ENCODE assay signal across 8 cellular contexts in genomic region chr17:48106802-48107136, GRCh38. TPM values are rescaled to one million over a fixed set of nuclear protein-coding genes. Genes with fewer than 3 reads are reported as not detected.
DNase-seq lines count a peak whose midpoint lies in the region; ATAC-seq and TF ChIP-seq lines count a peak whose summit lies in the region.

No MANE protein-coding gene starts in this region.

- DNase-seq in NT2/D1 (ENCODE audit: low read depth, low spot score) (no peak), neural crest cell (ENCODE audit: low read depth, low spot score) (no peak), NCI-H2227 (lab: John Stamatoyannopoulos, UW; ENCODE audit: unreplicated experiment) (no peak), CD1c-positive myeloid dendritic cell (ENCODE audit: extremely low spot score) (no peak), nucleus accumbens (lab: John Stamatoyannopoulos, UW) (no peak)
- no peak for DNase-seq in effector memory CD8-positive, alpha-beta T cell

- ATAC-seq in effector memory CD8-positive, alpha-beta T cell (replicated peaks) = no peak
- no peak for ATAC-seq in HG02610 (IDR thresholded peaks at IDR 0.05; ENCODE audit: unreplicated experiment)

- H3K9me3 ChIP-seq in BLaER1 (peaks cover 11% of the 10 kb centered on the region; the same call in 1 of the 2 replicates), NT2/D1 (ENCODE audit: insufficient read depth, low read length) (peaks cover 7% of the 10 kb centered on the region; the same call in 1 of the 2 replicates)

- H3K4me3 Mint-ChIP-seq in effector memory CD8-positive, alpha-beta T cell = peak overlapping the region; percentile 92 to 98
- peak overlapping the region; percentile 97 for H3K4me3 Mint-ChIP-seq in neural crest cell

- TF ChIP-seq CTCF in neural crest cell (conservative IDR thresholded peaks at IDR 0.05) = no peak

- H3K4me3 ChIP-seq in BLaER1 (peak overlapping the region; percentile 77), NT2/D1 (ENCODE audit: insufficient read length, low read depth) (peak overlapping the region; percentile 84)

- H3K9me3 Mint-ChIP-seq in effector memory CD8-positive, alpha-beta T cell = no peaks in the 10 kb centered on the region
- peaks cover 3% of the 10 kb centered on the region for H3K9me3 Mint-ChIP-seq in neural crest cell

- peak overlapping the region; percentile 93 to 96 for H3K27ac Mint-ChIP-seq in effector memory CD8-positive, alpha-beta T cell
- no peak overlapping the region for H3K27ac Mint-ChIP-seq in neural crest cell (ENCODE audit: unreplicated experiment)

- no peaks in the 10 kb centered on the region for H3K27me3 Mint-ChIP-seq in effector memory CD8-positive, alpha-beta T cell
- peaks cover 3% of the 10 kb centered on the region for H3K27me3 Mint-ChIP-seq in neural crest cell (ENCODE audit: low read depth)

- H3K27me3 ChIP-seq in BLaER1 (no peaks in the 10 kb centered on the region), NT2/D1 (ENCODE audit: insufficient read depth, insufficient read length) (peaks cover 9% of the 10 kb centered on the region)

- peaks cover 37% of the 10 kb centered on the region for H3K36me3 Mint-ChIP-seq in effector memory CD8-positive, alpha-beta T cell (ENCODE audit: insufficient read depth)
- H3K36me3 Mint-ChIP-seq in neural crest cell (ENCODE audit: low read depth) = no peaks in the 10 kb centered on the region

- peak overlapping the region; percentile 86 for H3K4me2 ChIP-seq in BLaER1

- H3K27ac ChIP-seq in BLaER1 = no peak overlapping the region

- peaks cover 6% of the 10 kb centered on the region; the same call in 1 of the 2 replicates for H4K20me1 ChIP-seq in BLaER1

- H3K9ac ChIP-seq in BLaER1 = peak overlapping the region; percentile 80
- H3K9ac ChIP-seq in NT2/D1 (ENCODE audit: insufficient read length, low read depth) = peak overlapping the region; percentile 61

- peaks cover 37 to 45% of the 10 kb centered on the region in 2 donors for H3K4me1 Mint-ChIP-seq in effector memory CD8-positive, alpha-beta T cell (ENCODE audit: low read depth in 2 of 2)
- H3K4me1 Mint-ChIP-seq in neural crest cell = peaks cover 29% of the 10 kb centered on the region

- H3K4me1 ChIP-seq in BLaER1 = peaks cover 72% of the 10 kb centered on the region
- no peaks in the 10 kb centered on the region for H3K4me1 ChIP-seq in NT2/D1 (ENCODE audit: insufficient read depth, insufficient read length)

- H3K36me3 ChIP-seq in BLaER1 (no peaks in the 10 kb centered on the region), NT2/D1 (ENCODE audit: insufficient read depth, insufficient read length, low read length) (peaks cover 3% of the 10 kb centered on the region)

RNA-seq across cellular contexts. Expression of gene SNX11, which starts 0.8 kb away (rescaled TPM):
- 22.6 and 25.8 TPM in 2 replicates for total RNA-seq in neural crest cell

RNA-seq across cellular contexts. Expression of gene CBX1, which starts 5.5 kb away (rescaled TPM):
- total RNA-seq in neural crest cell = 210 and 216 TPM in 2 replicates

RNA-seq across cellular contexts. Expression of gene NFE2L1, which starts 58.6 kb away (rescaled TPM):
- 121 and 131 TPM in 2 replicates for total RNA-seq in neural crest cell
